In genomic region chr13:28220166-28220565, GRCh38 we compare ENCODE assay signal across 1 cellular context.
TF ChIP-seq lines count a peak whose summit lies in the region.

No MANE protein-coding gene starts in this region.

TF ChIP-seq in WTC11, 78 proteins besides CTCF, POLR2A, EP300 and RAD21 (continued from another document):
- TF ChIP-seq PRRX2 (CRISPR knock-in tag; IDR thresholded peaks at IDR 0.05) (no peak), NFATC4 (CRISPR knock-in tag; IDR thresholded peaks at IDR 0.05) (no peak), SMAD3 (CRISPR knock-in tag; IDR thresholded peaks at IDR 0.05; ENCODE audit: borderline replicate concordance) (no peak), IRF2 (CRISPR knock-in tag; IDR thresholded peaks at IDR 0.05; ENCODE audit: borderline replicate concordance, low read depth) (no peak)
